In the genomic region with DNA sequence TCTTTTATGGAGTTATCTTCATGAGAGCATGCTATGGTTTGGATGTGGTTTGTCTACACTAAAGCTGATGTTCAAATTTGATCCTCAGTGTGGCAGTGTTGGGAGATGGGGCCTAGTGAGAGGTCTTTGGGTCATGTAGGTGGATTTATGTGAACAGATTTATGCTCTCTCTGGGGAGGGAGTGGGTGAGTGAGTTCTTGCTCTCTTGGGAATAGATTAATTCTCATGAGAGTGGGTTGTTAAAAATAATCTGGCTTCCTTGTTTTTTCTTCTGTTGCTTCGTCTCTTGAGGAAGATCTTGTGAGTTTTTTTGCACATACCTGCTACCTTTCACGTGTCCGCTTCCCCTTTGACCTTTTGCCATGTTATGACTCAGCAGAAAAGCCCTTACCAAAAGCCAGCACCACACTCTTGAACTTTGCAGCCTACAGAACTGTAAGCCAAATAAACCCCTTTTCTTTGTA, we compare ENCODE assay signal across 11 cellular contexts. TPM values are rescaled to one million over a fixed set of nuclear protein-coding genes. Genes with fewer than 3 reads are reported as not detected.
A peak's percentile ranks its signal among the peaks of the same experiment; 100 is the strongest.
DNase-seq lines count a peak whose midpoint lies in the region; ATAC-seq and TF ChIP-seq lines count a peak whose summit lies in the region.
"Had no signal": no experiment of that assay in that cellular context is flagged by ENCODE, and none has a peak within 500 bp of the region (broad histone marks: within the 10 kb centered on the region; RNA-seq: fewer than 3 reads in every experiment).

No MANE protein-coding gene starts in this region.

- ATAC-seq in GM19372 (IDR thresholded peaks at IDR 0.05; ENCODE audit: low read depth, unreplicated experiment): peak; percentile 52
- peak; percentile 59 for ATAC-seq in HG03442 (IDR thresholded peaks at IDR 0.05; ENCODE audit: unreplicated experiment)

- TF ChIP-seq CTCF in mammary epithelial cell (conservative IDR thresholded peaks at IDR 0.05 in 1 of 2, IDR thresholded peaks at IDR 0.05 in 1 of 2; ENCODE audit: extremely low read depth in 1 of 2, insufficient read depth in 1 of 2, low read depth in 1 of 2, low read length in 2 of 2): peak; percentile 7 to 25

- H3K27ac ChIP-seq in mammary epithelial cell (ENCODE audit: insufficient read depth, low read depth, low read length): no peak overlapping the region
- H3K27ac ChIP-seq: SK-N-MC, thoracic aorta had no signal

- H3K36me3 ChIP-seq in mammary epithelial cell (ENCODE audit: insufficient read depth, low read length): no peaks in the 10 kb centered on the region
- H3K36me3 ChIP-seq: thoracic aorta had no signal

- CTCF ChIA-PET in mammary epithelial cell (lab: Charles Lee; ENCODE audit: low non-redundant PET): no interaction called here

- H3K9ac ChIP-seq in mammary epithelial cell (ENCODE audit: insufficient read depth, low read length): no peak overlapping the region

- 77% methylated on average over 3 of the region's 3 CpGs for WGBS in mammary epithelial cell (ENCODE audit: low coverage, missing lambda C conversion rate)

- no peaks in the 10 kb centered on the region for H4K20me1 ChIP-seq in mammary epithelial cell (ENCODE audit: insufficient read depth, low read length)

- intact Hi-C loops in mammary epithelial cell (cut with micrococcal nuclease): no loop called here

- DNase-seq in COLO829 (ENCODE audit: low spot score) (peak; percentile 34), mammary epithelial cell (no peak), hippocampal formation (lab: John Stamatoyannopoulos, UW) (no peak), iPS-NIHi11 (ENCODE audit: low spot score) (no peak), medulla oblongata (ENCODE audit: extremely low spot score) (no peak)
- no peak for DNase-seq in activated T-cell treated with anti-CD3 and anti-CD28 coated beads, Interleukin-2, amount 50 U/mL, for 48 hours
- DNase-seq: activated naive CD8-positive, alpha-beta T cell treated with anti-CD3 and anti-CD28 coated beads, Interleukin-2, amount 10 ng/mL, durations not matched to agents 7 days and 5 days had no signal

- H3K9me3 ChIP-seq in mammary epithelial cell (replicated peaks; ENCODE audit: insufficient read depth, low read length): peaks cover 5% of the 10 kb centered on the region
- H3K9me3 ChIP-seq: thoracic aorta had no signal

- no peak overlapping the region for H3K4me2 ChIP-seq in mammary epithelial cell (ENCODE audit: insufficient read depth, low read depth, low read length)

- BruUV-seq in mammary epithelial cell (replicated peaks; lab: Mats Ljungman, UMichigan): no TSS peak

- no peaks in the 10 kb centered on the region for H3K27me3 ChIP-seq in mammary epithelial cell (ENCODE audit: insufficient read depth, low read length)

- dilution Hi-C loops in mammary epithelial cell (cut with HindIII; ENCODE audit: low sequenced_read_pairs): no loop called here

- H3K4me3 ChIP-seq in mammary epithelial cell (replicated peaks in 1 of 3; ENCODE audit: insufficient read depth in 1 of 3, low read depth in 2 of 3, low read length in 3 of 3): no peak overlapping the region
- H3K4me3 ChIP-seq: SK-N-MC, thoracic aorta had no signal

- no peak overlapping the region for H2AFZ ChIP-seq in mammary epithelial cell (ENCODE audit: low read depth, low read length)

- peaks cover 48% of the 10 kb centered on the region for H3K79me2 ChIP-seq in mammary epithelial cell (ENCODE audit: insufficient read depth, low read length)

- H3K4me1 ChIP-seq in mammary epithelial cell (ENCODE audit: insufficient read depth, low read length): peaks cover 16% of the 10 kb centered on the region

- in situ Hi-C loops in mammary epithelial cell (cut with MboI; ENCODE audit: low sequenced_read_pairs in 2 of 2): no loop called here

RNA-seq across cellular contexts. Expression of gene DERA, which starts 20.5 kb away (rescaled TPM):
- total RNA-seq in mammary epithelial cell: 10 to 100 TPM; 43.2 to 49.2 TPM
- polyA plus RNA-seq in mammary epithelial cell: 30.6 TPM
- polyA minus RNA-seq in mammary epithelial cell: 29.7 TPM

RNA-seq across cellular contexts. Expression of gene STRAP, which starts 49.4 kb away (rescaled TPM):
- total RNA-seq in mammary epithelial cell: 100 to 1,000 TPM in 1 of 2 donors, 10 to 100 TPM in 1; 83.2 to 163 TPM
- polyA plus RNA-seq in mammary epithelial cell: 133 TPM
- 84.0 TPM for polyA minus RNA-seq in mammary epithelial cell
